2 cellular contexts compared by ENCODE assay signal in the genomic region with DNA sequence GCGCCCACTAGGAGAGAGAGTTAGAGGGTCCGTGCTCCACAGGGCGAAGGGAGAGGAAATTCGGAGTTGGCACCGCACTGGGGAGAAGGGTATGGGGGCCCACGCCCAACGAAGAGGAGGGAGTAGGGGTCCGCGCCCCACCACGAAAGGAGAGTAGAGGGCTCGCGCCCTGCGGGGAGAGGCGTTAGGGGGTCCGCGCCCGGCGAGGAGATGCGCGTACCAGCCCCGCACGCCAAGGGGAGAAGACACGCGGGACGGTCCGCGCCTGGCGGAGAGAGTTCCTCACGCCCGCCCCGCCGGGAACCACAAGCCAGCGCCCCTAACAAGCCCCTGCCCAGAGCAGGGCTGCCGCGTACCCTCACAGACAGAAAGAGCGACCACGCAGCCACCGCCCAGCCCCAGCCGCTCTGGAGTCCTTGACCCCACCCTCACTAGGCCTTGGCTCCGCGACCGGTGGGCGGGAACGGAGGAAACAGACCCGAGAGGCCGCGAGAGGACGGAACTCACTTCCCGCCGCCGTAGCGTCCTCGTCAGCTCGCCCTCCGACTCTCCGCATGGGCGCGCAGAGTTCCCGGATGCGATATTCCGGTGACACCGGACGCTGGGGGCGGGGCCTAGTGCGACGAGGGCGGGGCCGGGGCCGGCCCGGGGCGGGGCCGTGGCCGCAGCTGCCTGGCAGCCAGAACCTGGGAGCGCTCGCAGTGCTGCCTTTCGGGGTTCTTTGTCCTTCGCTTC.
TF ChIP-seq lines count a peak whose summit lies in the region.

No MANE protein-coding gene starts in this region.

TF ChIP-seq in SK-N-SH, 30 proteins besides CTCF, POLR2A, EP300 and RAD21:
- TF ChIP-seq, protein P1, sequence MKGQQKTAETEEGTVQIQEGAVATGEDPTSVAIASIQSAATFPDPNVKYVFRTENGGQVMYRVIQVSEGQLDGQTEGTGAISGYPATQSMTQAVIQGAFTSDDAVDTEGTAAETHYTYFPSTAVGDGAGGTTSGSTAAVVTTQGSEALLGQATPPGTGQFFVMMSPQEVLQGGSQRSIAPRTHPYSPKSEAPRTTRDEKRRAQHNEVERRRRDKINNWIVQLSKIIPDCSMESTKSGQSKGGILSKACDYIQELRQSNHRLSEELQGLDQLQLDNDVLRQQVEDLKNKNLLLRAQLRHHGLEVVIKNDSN (IDR thresholded peaks at IDR 0.05; ENCODE audit: borderline replicate concordance, low read depth), result no peak
- TF ChIP-seq RXRA (IDR thresholded peaks at IDR 0.05; ENCODE audit: borderline replicate concordance, low read depth) (no peak), SMC3 (IDR thresholded peaks at IDR 0.05; ENCODE audit: low read depth, low read length) (no peak), MXI1 (IDR thresholded peaks at IDR 0.05; ENCODE audit: low read depth, low read length) (no peak), FOSL2 (IDR thresholded peaks at IDR 0.05; ENCODE audit: borderline replicate concordance, low read depth) (no peak), FOXJ3 (CRISPR knock-in tag; IDR thresholded peaks at IDR 0.05) (no peak)

TF ChIP-seq in SK-N-SH treated with all-trans-retinoic acid at 6 μM for 48 hours, 23 proteins besides CTCF, POLR2A, EP300 and RAD21:
- TF ChIP-seq ZNF565 (CRISPR knock-in tag; conservative IDR thresholded peaks at IDR 0.05; ENCODE audit: low read depth) (no peak), ESRRG (CRISPR knock-in tag; IDR thresholded peaks at IDR 0.05) (no peak), ZFP3 (CRISPR knock-in tag; IDR thresholded peaks at IDR 0.05) (no peak), OSR1 (CRISPR knock-in tag; IDR thresholded peaks at IDR 0.05) (no peak), ZNF70 (CRISPR knock-in tag; IDR thresholded peaks at IDR 0.05) (no peak), CSDC2 (CRISPR knock-in tag; IDR thresholded peaks at IDR 0.05) (no peak), TCF4 (CRISPR knock-in tag; IDR thresholded peaks at IDR 0.05; ENCODE audit: borderline replicate concordance) (no peak), ZC3H10 (CRISPR knock-in tag; IDR thresholded peaks at IDR 0.05) (no peak), PPARA (CRISPR knock-in tag; IDR thresholded peaks at IDR 0.05; ENCODE audit: borderline replicate concordance) (no peak)
- TF ChIP-seq, protein P2, sequence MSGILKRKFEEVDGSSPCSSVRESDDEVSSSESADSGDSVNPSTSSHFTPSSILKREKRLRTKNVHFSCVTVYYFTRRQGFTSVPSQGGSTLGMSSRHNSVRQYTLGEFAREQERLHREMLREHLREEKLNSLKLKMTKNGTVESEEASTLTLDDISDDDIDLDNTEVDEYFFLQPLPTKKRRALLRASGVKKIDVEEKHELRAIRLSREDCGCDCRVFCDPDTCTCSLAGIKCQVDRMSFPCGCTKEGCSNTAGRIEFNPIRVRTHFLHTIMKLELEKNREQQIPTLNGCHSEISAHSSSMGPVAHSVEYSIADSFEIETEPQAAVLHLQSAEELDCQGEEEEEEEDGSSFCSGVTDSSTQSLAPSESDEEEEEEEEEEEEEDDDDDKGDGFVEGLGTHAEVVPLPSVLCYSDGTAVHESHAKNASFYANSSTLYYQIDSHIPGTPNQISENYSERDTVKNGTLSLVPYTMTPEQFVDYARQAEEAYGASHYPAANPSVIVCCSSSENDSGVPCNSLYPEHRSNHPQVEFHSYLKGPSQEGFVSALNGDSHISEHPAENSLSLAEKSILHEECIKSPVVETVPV (CRISPR knock-in tag; IDR thresholded peaks at IDR 0.05), result no peak
- TF ChIP-seq, protein P3, sequence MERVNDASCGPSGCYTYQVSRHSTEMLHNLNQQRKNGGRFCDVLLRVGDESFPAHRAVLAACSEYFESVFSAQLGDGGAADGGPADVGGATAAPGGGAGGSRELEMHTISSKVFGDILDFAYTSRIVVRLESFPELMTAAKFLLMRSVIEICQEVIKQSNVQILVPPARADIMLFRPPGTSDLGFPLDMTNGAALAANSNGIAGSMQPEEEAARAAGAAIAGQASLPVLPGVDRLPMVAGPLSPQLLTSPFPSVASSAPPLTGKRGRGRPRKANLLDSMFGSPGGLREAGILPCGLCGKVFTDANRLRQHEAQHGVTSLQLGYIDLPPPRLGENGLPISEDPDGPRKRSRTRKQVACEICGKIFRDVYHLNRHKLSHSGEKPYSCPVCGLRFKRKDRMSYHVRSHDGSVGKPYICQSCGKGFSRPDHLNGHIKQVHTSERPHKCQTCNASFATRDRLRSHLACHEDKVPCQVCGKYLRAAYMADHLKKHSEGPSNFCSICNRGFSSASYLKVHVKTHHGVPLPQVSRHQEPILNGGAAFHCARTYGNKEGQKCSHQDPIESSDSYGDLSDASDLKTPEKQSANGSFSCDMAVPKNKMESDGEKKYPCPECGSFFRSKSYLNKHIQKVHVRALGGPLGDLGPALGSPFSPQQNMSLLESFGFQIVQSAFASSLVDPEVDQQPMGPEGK (CRISPR knock-in tag; IDR thresholded peaks at IDR 0.05; ENCODE audit: borderline replicate concordance), result no peak
TF ChIP-seq in SK-N-SH treated with all-trans-retinoic acid at 6 μM for 48 hours: peak in this region for 0.
